Comparison of ENCODE assay signal across 8 cellular contexts in the genomic region with DNA sequence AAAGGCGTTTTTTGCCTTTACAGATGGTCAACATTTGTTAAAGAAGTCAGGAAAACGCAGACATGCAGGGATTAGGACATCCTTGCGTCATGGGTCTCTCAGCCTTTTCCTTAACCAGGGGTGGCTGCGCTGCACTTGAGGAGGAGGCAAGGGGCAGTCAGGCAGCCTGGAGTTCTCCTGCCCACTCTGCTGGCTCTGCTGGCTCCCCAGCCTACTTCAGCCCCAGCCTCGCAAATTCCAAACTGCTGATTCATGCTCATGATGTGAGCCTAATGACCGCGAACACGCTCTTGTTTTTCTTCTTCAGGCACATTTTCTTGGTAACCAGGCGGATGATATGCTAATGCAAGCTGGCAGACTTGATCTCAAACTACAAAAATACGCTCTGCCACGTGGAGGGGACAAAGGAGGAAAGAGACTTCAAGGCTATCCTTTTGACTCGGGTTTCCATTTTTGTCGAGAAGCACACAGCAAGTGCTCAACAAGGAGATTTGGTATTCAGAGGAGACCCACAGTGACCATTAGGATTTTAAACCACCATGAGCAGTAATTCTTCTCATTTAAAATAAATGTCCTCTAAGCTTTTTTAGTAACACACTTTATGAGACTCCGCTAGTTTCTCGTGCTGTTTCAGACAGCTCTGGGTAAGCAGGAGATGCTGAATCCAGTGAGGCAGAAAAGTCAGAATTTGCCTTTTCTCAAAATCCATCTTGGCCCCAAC.
DNase-seq lines count a peak whose midpoint lies in the region; ATAC-seq, FAIRE-seq and TF ChIP-seq lines count a peak whose summit lies in the region.

No MANE protein-coding gene starts in this region.

- TF ChIP-seq POLR2A in GM12892 (IDR thresholded peaks at IDR 0.05; ENCODE audit: low read depth, low read length): no peak

- no peak for FAIRE-seq in GM12892 (lab: Jason Lieb, UNC)

- TF ChIP-seq CTCF in neutrophil (IDR thresholded peaks at IDR 0.05): no peak

- no peak overlapping the region for H3K27ac Mint-ChIP-seq in activated CD4-positive, alpha-beta memory T cell treated with anti-CD3 and anti-CD28 coated beads for 36 hours

- no peaks in the 10 kb centered on the region for H3K36me3 ChIP-seq in neutrophil

- H3K4me1 Mint-ChIP-seq in activated CD4-positive, alpha-beta memory T cell treated with anti-CD3 and anti-CD28 coated beads for 36 hours (ENCODE audit: low read depth): peaks cover 11% of the 10 kb centered on the region

- peak overlapping the region; percentile 45 for H3K27ac ChIP-seq in neutrophil

- ATAC-seq in GM19455 (IDR thresholded peaks at IDR 0.05; ENCODE audit: unreplicated experiment): no peak

- intact Hi-C loops in activated CD4-positive, alpha-beta memory T cell treated with anti-CD3 and anti-CD28 coated beads for 36 hours (cut with micrococcal nuclease): no loop called here

- no peaks in the 10 kb centered on the region for H3K27me3 ChIP-seq in neutrophil

- peaks cover 42% of the 10 kb centered on the region in 2 experiments for H3K4me1 ChIP-seq in neutrophil (ENCODE audit: control insufficient read depth in 1 of 2, insufficient read depth in 1 of 2, low read depth in 1 of 2, low read length in 1 of 2)

- peak overlapping the region; percentile 43 to 61 for H3K4me3 ChIP-seq in neutrophil (ENCODE audit: low read depth in 1 of 2, low read length in 1 of 2)

- H3K4me3 Mint-ChIP-seq in activated CD4-positive, alpha-beta memory T cell treated with anti-CD3 and anti-CD28 coated beads for 36 hours: no peak overlapping the region

- POLR2A ChIA-PET in activated CD4-positive, alpha-beta memory T cell treated with anti-CD3 and anti-CD28 coated beads for 36 hours (lab: Charles Lee): no interaction called here

- H3K9me3 ChIP-seq in neutrophil: no peaks in the 10 kb centered on the region

- CTCF ChIA-PET in activated CD4-positive, alpha-beta memory T cell treated with anti-CD3 and anti-CD28 coated beads for 36 hours (lab: Charles Lee): no interaction called here

- DNase-seq in AG08396 (ENCODE audit: low spot score) (peak; percentile 86), HUDEP-2 (lab: John Stamatoyannopoulos, UW; ENCODE audit: unreplicated experiment in 76 of 76) (peak in 40 of 76 experiments; percentile 17 to 66 (median 32)), globus pallidus (ENCODE audit: low spot score) (peak; percentile 29), AML-193 (lab: John Stamatoyannopoulos, UW) (no peak), GM12892 (ENCODE audit: insufficient read length) (no peak)
- peak; percentile 43 for DNase-seq in activated CD4-positive, alpha-beta memory T cell treated with anti-CD3 and anti-CD28 coated beads for 36 hours

- H3K9me3 Mint-ChIP-seq in activated CD4-positive, alpha-beta memory T cell treated with anti-CD3 and anti-CD28 coated beads for 36 hours: no peaks in the 10 kb centered on the region

- H3K27me3 Mint-ChIP-seq in activated CD4-positive, alpha-beta memory T cell treated with anti-CD3 and anti-CD28 coated beads for 36 hours: peaks cover 7% of the 10 kb centered on the region

- no peaks in the 10 kb centered on the region for H3K36me3 Mint-ChIP-seq in activated CD4-positive, alpha-beta memory T cell treated with anti-CD3 and anti-CD28 coated beads for 36 hours

Comparison
In these comparisons a context has a peak if more than half of its experiments do, and no peak if none do; other contexts are left out.
1. DNase-seq: peak in AG08396 (single experiment), HUDEP-2 (40 of 76), activated CD4-positive, alpha-beta memory T cell treated with anti-CD3 and anti-CD28 coated beads for 36 hours (single experiment) and globus pallidus (single experiment); none in AML-193 (0 of 2) and GM12892 (single experiment).